ENCODE assay signal across 1 cellular context in the genomic region with DNA sequence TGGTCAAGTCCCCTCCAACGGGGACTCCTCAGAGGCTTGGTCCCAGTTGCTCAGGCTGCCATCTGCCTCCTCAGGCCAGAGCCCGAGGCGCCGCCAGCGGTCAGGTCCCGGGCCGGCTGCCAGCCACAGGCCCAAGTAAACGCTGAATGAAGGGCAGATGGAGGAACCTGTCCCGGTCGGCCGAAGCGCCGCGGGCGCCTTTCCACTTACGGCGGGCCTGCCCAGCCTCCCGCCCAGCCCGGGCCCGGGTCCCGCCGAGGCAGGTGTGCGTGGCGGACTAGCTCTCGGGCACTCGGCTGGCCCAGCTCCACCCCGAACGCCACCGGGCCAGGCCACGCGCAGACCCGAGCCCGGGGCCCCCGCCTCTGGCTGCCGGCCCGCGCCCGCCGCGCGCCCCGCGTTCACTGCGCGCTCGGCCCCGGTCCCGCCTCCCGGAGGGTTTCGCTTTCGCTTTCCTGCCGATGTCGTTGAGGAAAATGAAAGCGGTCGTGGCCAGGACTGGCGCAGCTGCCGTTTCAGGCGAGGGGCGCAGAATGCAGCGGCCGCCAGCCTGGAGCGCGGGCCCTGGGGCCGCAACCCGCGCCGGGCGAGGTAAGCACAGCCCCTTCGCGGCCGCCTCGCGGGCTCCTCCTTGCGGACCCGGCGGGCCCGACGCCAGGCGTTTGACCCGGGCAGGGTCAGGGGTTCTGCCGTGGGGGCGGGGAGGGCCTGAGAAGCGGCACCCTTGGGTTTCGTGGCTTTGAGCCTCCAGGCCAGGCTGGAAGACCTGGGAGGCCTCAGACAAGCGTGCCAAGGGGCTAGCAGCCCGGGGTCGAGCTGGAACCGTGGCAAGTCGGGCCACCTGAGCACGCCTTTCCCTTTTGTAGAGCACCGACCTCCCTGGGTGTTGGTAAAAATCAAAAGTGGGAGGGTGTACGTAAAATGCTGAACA.
TF ChIP-seq lines count a peak whose summit lies in the region.

No MANE protein-coding gene starts in this region.

TF ChIP-seq in K562, 482 proteins besides CTCF, POLR2A, EP300 and RAD21 (continued from another document):
- TF ChIP-seq ZNF717 (CRISPR knock-in tag; IDR thresholded peaks at IDR 0.05) (no peak), TCF7 (IDR thresholded peaks at IDR 0.05; ENCODE audit: borderline replicate concordance) (no peak), TOE1 (IDR thresholded peaks at IDR 0.05; ENCODE audit: borderline replicate concordance) (no peak), TOE1 (CRISPR knock-in tag; IDR thresholded peaks at IDR 0.05; ENCODE audit: borderline replicate concordance, low read depth) (no peak), ZNF668 (CRISPR knock-in tag; IDR thresholded peaks at IDR 0.05) (no peak), PCBP1 (IDR thresholded peaks at IDR 0.05; ENCODE audit: low read depth, low read length, poor library complexity, severe bottlenecking) (peak; percentile 62), TCF3 (CRISPR knock-in tag; IDR thresholded peaks at IDR 0.05) (0 out of 2 replicates have a peak, but pooled peaks have one; percentile 6), NFIC (IDR thresholded peaks at IDR 0.05) (peak; percentile 35), RBM25 (IDR thresholded peaks at IDR 0.05; ENCODE audit: low read depth, low read length, severe bottlenecking) (peak; percentile 43), GATAD2A (IDR thresholded peaks at IDR 0.05) (0 out of 2 replicates have a peak, but pooled peaks have one; percentile 32), RBM22 (IDR thresholded peaks at IDR 0.05; ENCODE audit: low read depth, low read length, poor library complexity, severe bottlenecking) (peak; percentile 47), SIN3B (IDR thresholded peaks at IDR 0.05; ENCODE audit: low read depth) (0 out of 2 replicates have a peak, but pooled peaks have one; percentile 22), ZNF583 (CRISPR knock-in tag; IDR thresholded peaks at IDR 0.05) (peak; percentile 66), HNRNPH1 (optimal IDR thresholded peaks at IDR 0.05; ENCODE audit: low read depth, low read length) (no peak), E2F3 (CRISPR knock-in tag; IDR thresholded peaks at IDR 0.05) (peak; percentile 65; the same call in 1 of the 2 replicates), ZSCAN32 (CRISPR knock-in tag; IDR thresholded peaks at IDR 0.05) (peak; percentile 53; the same call in 1 of the 2 replicates), SMAD3 (CRISPR knock-in tag; conservative IDR thresholded peaks at IDR 0.05) (no peak), XRCC3 (IDR thresholded peaks at IDR 0.05) (no peak), HCFC1 (IDR thresholded peaks at IDR 0.05; ENCODE audit: low read depth, low read length) (peak; percentile 15), ETV5 (CRISPR knock-in tag; IDR thresholded peaks at IDR 0.05; ENCODE audit: low read depth) (0 out of 2 replicates have a peak, but pooled peaks have one; percentile 48), MEF2D (tag; conservative IDR thresholded peaks at IDR 0.05; ENCODE audit: low read depth) (0 out of 2 replicates have a peak, but pooled peaks have one; percentile 13), GABPB1 (CRISPR knock-in tag; IDR thresholded peaks at IDR 0.05) (peak; percentile 39), PHB (CRISPR knock-in tag; IDR thresholded peaks at IDR 0.05) (peak; percentile 17; the same call in 1 of the 2 replicates)
- TF ChIP-seq, protein P1, sequence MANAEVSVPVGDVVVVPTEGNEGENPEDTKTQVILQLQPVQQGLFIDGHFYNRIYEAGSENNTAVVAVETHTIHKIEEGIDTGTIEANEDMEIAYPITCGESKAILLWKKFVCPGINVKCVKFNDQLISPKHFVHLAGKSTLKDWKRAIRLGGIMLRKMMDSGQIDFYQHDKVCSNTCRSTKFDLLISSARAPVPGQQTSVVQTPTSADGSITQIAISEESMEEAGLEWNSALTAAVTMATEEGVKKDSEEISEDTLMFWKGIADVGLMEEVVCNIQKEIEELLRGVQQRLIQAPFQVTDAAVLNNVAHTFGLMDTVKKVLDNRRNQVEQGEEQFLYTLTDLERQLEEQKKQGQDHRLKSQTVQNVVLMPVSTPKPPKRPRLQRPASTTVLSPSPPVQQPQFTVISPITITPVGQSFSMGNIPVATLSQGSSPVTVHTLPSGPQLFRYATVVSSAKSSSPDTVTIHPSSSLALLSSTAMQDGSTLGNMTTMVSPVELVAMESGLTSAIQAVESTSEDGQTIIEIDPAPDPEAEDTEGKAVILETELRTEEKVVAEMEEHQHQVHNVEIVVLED (CRISPR knock-in tag; IDR thresholded peaks at IDR 0.05), result peak; percentile 50; the same call in 1 of the 2 replicates
- TF ChIP-seq, protein P2, sequence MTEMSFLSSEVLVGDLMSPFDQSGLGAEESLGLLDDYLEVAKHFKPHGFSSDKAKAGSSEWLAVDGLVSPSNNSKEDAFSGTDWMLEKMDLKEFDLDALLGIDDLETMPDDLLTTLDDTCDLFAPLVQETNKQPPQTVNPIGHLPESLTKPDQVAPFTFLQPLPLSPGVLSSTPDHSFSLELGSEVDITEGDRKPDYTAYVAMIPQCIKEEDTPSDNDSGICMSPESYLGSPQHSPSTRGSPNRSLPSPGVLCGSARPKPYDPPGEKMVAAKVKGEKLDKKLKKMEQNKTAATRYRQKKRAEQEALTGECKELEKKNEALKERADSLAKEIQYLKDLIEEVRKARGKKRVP (CRISPR knock-in tag; IDR thresholded peaks at IDR 0.05), result peak; percentile 51
- TF ChIP-seq, protein P3, sequence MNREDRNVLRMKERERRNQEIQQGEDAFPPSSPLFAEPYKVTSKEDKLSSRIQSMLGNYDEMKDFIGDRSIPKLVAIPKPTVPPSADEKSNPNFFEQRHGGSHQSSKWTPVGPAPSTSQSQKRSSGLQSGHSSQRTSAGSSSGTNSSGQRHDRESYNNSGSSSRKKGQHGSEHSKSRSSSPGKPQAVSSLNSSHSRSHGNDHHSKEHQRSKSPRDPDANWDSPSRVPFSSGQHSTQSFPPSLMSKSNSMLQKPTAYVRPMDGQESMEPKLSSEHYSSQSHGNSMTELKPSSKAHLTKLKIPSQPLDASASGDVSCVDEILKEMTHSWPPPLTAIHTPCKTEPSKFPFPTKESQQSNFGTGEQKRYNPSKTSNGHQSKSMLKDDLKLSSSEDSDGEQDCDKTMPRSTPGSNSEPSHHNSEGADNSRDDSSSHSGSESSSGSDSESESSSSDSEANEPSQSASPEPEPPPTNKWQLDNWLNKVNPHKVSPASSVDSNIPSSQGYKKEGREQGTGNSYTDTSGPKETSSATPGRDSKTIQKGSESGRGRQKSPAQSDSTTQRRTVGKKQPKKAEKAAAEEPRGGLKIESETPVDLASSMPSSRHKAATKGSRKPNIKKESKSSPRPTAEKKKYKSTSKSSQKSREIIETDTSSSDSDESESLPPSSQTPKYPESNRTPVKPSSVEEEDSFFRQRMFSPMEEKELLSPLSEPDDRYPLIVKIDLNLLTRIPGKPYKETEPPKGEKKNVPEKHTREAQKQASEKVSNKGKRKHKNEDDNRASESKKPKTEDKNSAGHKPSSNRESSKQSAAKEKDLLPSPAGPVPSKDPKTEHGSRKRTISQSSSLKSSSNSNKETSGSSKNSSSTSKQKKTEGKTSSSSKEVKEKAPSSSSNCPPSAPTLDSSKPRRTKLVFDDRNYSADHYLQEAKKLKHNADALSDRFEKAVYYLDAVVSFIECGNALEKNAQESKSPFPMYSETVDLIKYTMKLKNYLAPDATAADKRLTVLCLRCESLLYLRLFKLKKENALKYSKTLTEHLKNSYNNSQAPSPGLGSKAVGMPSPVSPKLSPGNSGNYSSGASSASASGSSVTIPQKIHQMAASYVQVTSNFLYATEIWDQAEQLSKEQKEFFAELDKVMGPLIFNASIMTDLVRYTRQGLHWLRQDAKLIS (CRISPR knock-in tag; IDR thresholded peaks at IDR 0.05), result peak; percentile 62; the same call in 1 of the 2 replicates
- TF ChIP-seq, protein P4, sequence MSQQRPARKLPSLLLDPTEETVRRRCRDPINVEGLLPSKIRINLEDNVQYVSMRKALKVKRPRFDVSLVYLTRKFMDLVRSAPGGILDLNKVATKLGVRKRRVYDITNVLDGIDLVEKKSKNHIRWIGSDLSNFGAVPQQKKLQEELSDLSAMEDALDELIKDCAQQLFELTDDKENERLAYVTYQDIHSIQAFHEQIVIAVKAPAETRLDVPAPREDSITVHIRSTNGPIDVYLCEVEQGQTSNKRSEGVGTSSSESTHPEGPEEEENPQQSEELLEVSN (IDR thresholded peaks at IDR 0.05; ENCODE audit: borderline replicate concordance in 1 of 2, extremely low read depth in 1 of 2, insufficient read depth in 1 of 2, insufficient read length in 1 of 2, low read depth in 1 of 2, low read length in 1 of 2, poor library complexity in 1 of 2, severe bottlenecking in 1 of 2), result peak; percentile 25 to 71
